10 cellular contexts compared by ENCODE assay signal in genomic region chr2:45890819-45891218, GRCh38.
A peak's percentile ranks its signal among the peaks of the same experiment; 100 is the strongest.
DNase-seq lines count a peak whose midpoint lies in the region; ATAC-seq and TF ChIP-seq lines count a peak whose summit lies in the region.
"Had no signal": no experiment of that assay in that cellular context is flagged by ENCODE, and none has a peak within 500 bp of the region (broad histone marks: within the 10 kb centered on the region; RNA-seq: fewer than 3 reads in every experiment).

No MANE protein-coding gene starts in this region.

- ATAC-seq in left ventricle myocardium superior (peak; percentile 9), Right ventricle myocardium superior (ENCODE audit: poor library complexity) (no peak), esophagus mucosa (no peak), HG02642 (IDR thresholded peaks at IDR 0.05; ENCODE audit: poor library complexity, unreplicated experiment) (no peak)

- H3K9me3 ChIP-seq in right atrium auricular region (no peaks in the 10 kb centered on the region), tibial nerve (no peaks in the 10 kb centered on the region)

- H3K27me3 ChIP-seq in right atrium auricular region: no peaks in the 10 kb centered on the region
- H3K27me3 ChIP-seq in tibial nerve: no peaks in the 10 kb centered on the region

- H3K36me3 ChIP-seq in right atrium auricular region (no peaks in the 10 kb centered on the region), tibial nerve (no peaks in the 10 kb centered on the region)

- no peak for DNase-seq in left ventricle myocardium superior
- DNase-seq in Right ventricle myocardium superior: no peak
- DNase-seq in OCI-M1 (lab: John Stamatoyannopoulos, UW): peak; percentile 76
- no peak for DNase-seq in right atrium auricular region (ENCODE audit: low spot score)
- DNase-seq in tibial nerve (ENCODE audit: low spot score in 2 of 2): no peak
- DNase-seq in progenitor cell of endocrine pancreas (ENCODE audit: low spot score, unreplicated experiment): no peak
- DNase-seq: C1 segment of cervical spinal cord, NCI-H1694 had no signal

- H3K4me3 ChIP-seq in right atrium auricular region (no peak overlapping the region), tibial nerve (no peak overlapping the region)

- no peak for TF ChIP-seq EP300 in tibial nerve (IDR thresholded peaks at IDR 0.05)

- no peak overlapping the region for H3K4me3 Mint-ChIP-seq in progenitor cell of endocrine pancreas (ENCODE audit: low read depth)

- no peak for TF ChIP-seq CTCF in right atrium auricular region (IDR thresholded peaks at IDR 0.05)
- TF ChIP-seq CTCF in tibial nerve (IDR thresholded peaks at IDR 0.05): no peak
- TF ChIP-seq CTCF in progenitor cell of endocrine pancreas (IDR thresholded peaks at IDR 0.05; ENCODE audit: unreplicated experiment): no peak

- H3K27ac ChIP-seq in right atrium auricular region: peak overlapping the region; percentile 9 to 58
- H3K27ac ChIP-seq in tibial nerve: peak overlapping the region in 3 of 4 donors; percentile 41 to 68 (median 55)

- 82 to 83% methylated on average over 5 of the region's 5 CpGs for WGBS in tibial nerve, 2 donors

- H3K4me1 Mint-ChIP-seq in progenitor cell of endocrine pancreas (ENCODE audit: low read depth): peaks cover 11% of the 10 kb centered on the region

- no peak overlapping the region for H3K27ac Mint-ChIP-seq in progenitor cell of endocrine pancreas

- intact Hi-C loops in left ventricle myocardium superior (cut with micrococcal nuclease): no loop called here
- intact Hi-C loops in Right ventricle myocardium superior (cut with DNase I): no loop called here

- peaks cover 20% of the 10 kb centered on the region for H3K27me3 Mint-ChIP-seq in progenitor cell of endocrine pancreas

- H3K36me3 Mint-ChIP-seq in progenitor cell of endocrine pancreas (ENCODE audit: insufficient read depth): no peaks in the 10 kb centered on the region

- H3K9me3 Mint-ChIP-seq in progenitor cell of endocrine pancreas (ENCODE audit: low read depth): no peaks in the 10 kb centered on the region

- no peak for TF ChIP-seq POLR2A in tibial nerve (IDR thresholded peaks at IDR 0.05)

- peaks cover 0 to 73% of the 10 kb centered on the region in 2 donors for H3K4me1 ChIP-seq in right atrium auricular region
- peaks cover 0 to 83% (median 38%) of the 10 kb centered on the region in 4 donors for H3K4me1 ChIP-seq in tibial nerve
